ENCODE assay signal across 1 cellular context in genomic region chr6:149890629-149891045, GRCh38.
TF ChIP-seq lines count a peak whose summit lies in the region.

No MANE protein-coding gene starts in this region.

TF ChIP-seq in A549, 52 proteins besides CTCF, POLR2A, EP300 and RAD21 (continued from another document):
- TF ChIP-seq, protein P1, sequence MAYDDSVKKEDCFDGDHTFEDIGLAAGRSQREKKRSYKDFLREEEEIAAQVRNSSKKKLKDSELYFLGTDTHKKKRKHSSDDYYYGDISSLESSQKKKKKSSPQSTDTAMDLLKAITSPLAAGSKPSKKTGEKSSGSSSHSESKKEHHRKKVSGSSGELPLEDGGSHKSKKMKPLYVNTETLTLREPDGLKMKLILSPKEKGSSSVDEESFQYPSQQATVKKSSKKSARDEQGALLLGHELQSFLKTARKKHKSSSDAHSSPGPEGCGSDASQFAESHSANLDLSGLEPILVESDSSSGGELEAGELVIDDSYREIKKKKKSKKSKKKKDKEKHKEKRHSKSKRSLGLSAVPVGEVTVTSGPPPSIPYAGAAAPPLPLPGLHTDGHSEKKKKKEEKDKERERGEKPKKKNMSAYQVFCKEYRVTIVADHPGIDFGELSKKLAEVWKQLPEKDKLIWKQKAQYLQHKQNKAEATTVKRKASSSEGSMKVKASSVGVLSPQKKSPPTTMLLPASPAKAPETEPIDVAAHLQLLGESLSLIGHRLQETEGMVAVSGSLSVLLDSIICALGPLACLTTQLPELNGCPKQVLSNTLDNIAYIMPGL (CRISPR knock-in tag; IDR thresholded peaks at IDR 0.05; ENCODE audit: borderline replicate concordance), result no peak
- TF ChIP-seq HEYL (CRISPR knock-in tag; IDR thresholded peaks at IDR 0.05), result no peak
- no peak for TF ChIP-seq POLR2AphosphoS2 (conservative IDR thresholded peaks at IDR 0.05; ENCODE audit: low read length)
- no peak for TF ChIP-seq EHMT2 (IDR thresholded peaks at IDR 0.05; ENCODE audit: low read depth)
- TF ChIP-seq, protein P2, sequence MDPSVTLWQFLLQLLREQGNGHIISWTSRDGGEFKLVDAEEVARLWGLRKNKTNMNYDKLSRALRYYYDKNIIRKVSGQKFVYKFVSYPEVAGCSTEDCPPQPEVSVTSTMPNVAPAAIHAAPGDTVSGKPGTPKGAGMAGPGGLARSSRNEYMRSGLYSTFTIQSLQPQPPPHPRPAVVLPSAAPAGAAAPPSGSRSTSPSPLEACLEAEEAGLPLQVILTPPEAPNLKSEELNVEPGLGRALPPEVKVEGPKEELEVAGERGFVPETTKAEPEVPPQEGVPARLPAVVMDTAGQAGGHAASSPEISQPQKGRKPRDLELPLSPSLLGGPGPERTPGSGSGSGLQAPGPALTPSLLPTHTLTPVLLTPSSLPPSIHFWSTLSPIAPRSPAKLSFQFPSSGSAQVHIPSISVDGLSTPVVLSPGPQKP (IDR thresholded peaks at IDR 0.05; ENCODE audit: low read depth, low read length), result no peak
- no peak for TF ChIP-seq BCL3 (IDR thresholded peaks at IDR 0.05)
- no peak for TF ChIP-seq ZFP36 (IDR thresholded peaks at IDR 0.05; ENCODE audit: borderline replicate concordance, partially characterized antibody)
- TF ChIP-seq HDAC2 (IDR thresholded peaks at IDR 0.05), result no peak
- TF ChIP-seq JUNB (IDR thresholded peaks at IDR 0.05), result no peak
